Comparison of ENCODE assay signal across 17 cellular contexts in the genomic region with DNA sequence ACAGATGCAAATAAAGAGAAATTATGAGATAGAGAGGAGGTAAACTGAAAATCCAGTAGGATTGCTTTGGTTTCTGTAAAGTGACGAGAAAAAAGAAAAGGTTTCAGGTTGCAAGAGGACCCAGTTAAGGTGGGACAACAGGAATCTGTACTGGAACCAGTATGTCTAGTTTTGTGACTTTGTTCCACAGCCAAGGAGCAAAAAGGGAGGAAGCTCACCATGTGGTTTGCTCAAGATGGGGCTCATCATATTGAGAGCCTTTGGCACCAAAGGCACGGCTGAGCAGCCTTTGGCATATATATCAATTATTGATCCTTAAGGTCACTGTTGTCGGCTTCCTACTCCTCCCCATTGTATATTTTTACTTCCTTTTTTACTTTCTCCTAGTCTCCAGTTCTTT. TPM values are rescaled to one million over a fixed set of nuclear protein-coding genes. Genes with fewer than 3 reads are reported as not detected.
DNase-seq lines count a peak whose midpoint lies in the region; ATAC-seq, FAIRE-seq and TF ChIP-seq lines count a peak whose summit lies in the region.
"Had no signal": no experiment of that assay in that cellular context is flagged by ENCODE, and none has a peak within 500 bp of the region (broad histone marks: within the 10 kb centered on the region; RNA-seq: fewer than 3 reads in every experiment).

No MANE protein-coding gene starts in this region.

- peak overlapping the region; percentile 85 for H3K27ac ChIP-seq in VCaP
- no peak overlapping the region for H3K27ac ChIP-seq in kidney (ENCODE audit: low read depth in 2 of 2, low read length in 2 of 2)
- H3K27ac ChIP-seq: body of pancreas, SK-N-MC had no signal

- ATAC-seq in natural killer cell (no peak), HG03565 (IDR thresholded peaks at IDR 0.05; ENCODE audit: unreplicated experiment) (no peak)
- no peak for ATAC-seq in natural killer cell treated with Interleukin-12 subunit alpha and Interleukin-12 subunit beta and Interleukin-15 and Interleukin-18, amount 100 ng/mL, for 72 hours
- ATAC-seq: body of pancreas had no signal

- H3K4me1 ChIP-seq in kidney (ENCODE audit: control insufficient read depth in 1 of 2, insufficient read depth in 1 of 2, low read depth in 1 of 2, low read length in 2 of 2) = peaks cover 4 to 16% of the 10 kb centered on the region in 2 donors

- no peak overlapping the region for H3K9ac ChIP-seq in kidney (ENCODE audit: low read length in 2 of 2)

- DNase-seq in natural killer cell (no peak), kidney (peak; percentile 1), type B pancreatic cell (ENCODE audit: extremely low spot score, unreplicated experiment) (no peak), DMS153 treated with DMSO at 0.1 percent for 48 hours (lab: John Stamatoyannopoulos, UW; ENCODE audit: unreplicated experiment) (no peak), AML-193 (lab: John Stamatoyannopoulos, UW) (no peak)
- no peak for DNase-seq in natural killer cell treated with Interleukin-12 subunit alpha and Interleukin-12 subunit beta and Interleukin-15 and Interleukin-18, amount 100 ng/mL, for 72 hours (ENCODE audit: low spot score)
- DNase-seq: activated CD4-positive, alpha-beta T cell treated with anti-CD3 and anti-CD28 coated beads, Interleukin-2, amount 10 ng/mL, durations not matched to agents 7 days and 5 days; activated effector memory CD4-positive, alpha-beta T cell treated with Interleukin-2 at 50 U/mL for 16 hours; body of pancreas; dorsolateral prefrontal cortex; naive B cell; NCI-H524 treated with DMSO at 0.1 percent for 48 hours; OCI-M1 had no signal

- FAIRE-seq in kidney (lab: Jason Lieb, UNC) = no peak

- H3K9me3 ChIP-seq in kidney (ENCODE audit: control insufficient read depth in 1 of 2, low read length in 2 of 2) = no peaks in the 10 kb centered on the region
- H3K9me3 ChIP-seq: body of pancreas had no signal

- H3K36me3 ChIP-seq in kidney (ENCODE audit: control insufficient read depth in 1 of 2, insufficient read depth in 2 of 2, low read length in 2 of 2) = no peaks in the 10 kb centered on the region

- intact Hi-C loops in natural killer cell (cut with micrococcal nuclease) = no loop called here
- intact Hi-C loops in kidney (cut with DNase I) = no loop called here

- peaks cover 38 to 47% of the 10 kb centered on the region in 2 donors for H3K4me1 Mint-ChIP-seq in natural killer cell
- peaks cover 32 to 37% of the 10 kb centered on the region in 2 donors for H3K4me1 Mint-ChIP-seq in natural killer cell treated with Interleukin-12 subunit alpha and Interleukin-12 subunit beta and Interleukin-15 and Interleukin-18, amount 100 ng/mL, for 72 hours (ENCODE audit: low read depth in 2 of 2)
- peaks cover 22% of the 10 kb centered on the region for H3K4me1 Mint-ChIP-seq in type B pancreatic cell (ENCODE audit: unreplicated experiment)

- no peaks in the 10 kb centered on the region for H3K27me3 Mint-ChIP-seq in natural killer cell (ENCODE audit: low read depth in 2 of 2)
- no peaks in the 10 kb centered on the region for H3K27me3 Mint-ChIP-seq in natural killer cell treated with Interleukin-12 subunit alpha and Interleukin-12 subunit beta and Interleukin-15 and Interleukin-18, amount 100 ng/mL, for 72 hours
- H3K27me3 Mint-ChIP-seq in type B pancreatic cell = no peaks in the 10 kb centered on the region
- H3K27me3 Mint-ChIP-seq: activated CD4-positive, alpha-beta T cell treated with anti-CD3 and anti-CD28 coated beads, Interleukin-2, amount 10 ng/mL, durations not matched to agents 7 days and 5 days had no signal

- no peaks in the 10 kb centered on the region for H3K9me3 Mint-ChIP-seq in natural killer cell
- H3K9me3 Mint-ChIP-seq in natural killer cell treated with Interleukin-12 subunit alpha and Interleukin-12 subunit beta and Interleukin-15 and Interleukin-18, amount 100 ng/mL, for 72 hours = no peaks in the 10 kb centered on the region
- H3K9me3 Mint-ChIP-seq in type B pancreatic cell = peaks cover 5% of the 10 kb centered on the region
- H3K9me3 Mint-ChIP-seq: activated CD4-positive, alpha-beta T cell treated with anti-CD3 and anti-CD28 coated beads, Interleukin-2, amount 10 ng/mL, durations not matched to agents 7 days and 5 days; naive B cell had no signal

- H3K36me3 Mint-ChIP-seq in natural killer cell (no peaks in the 10 kb centered on the region), type B pancreatic cell (peaks cover 5% of the 10 kb centered on the region)
- peaks cover 8% of the 10 kb centered on the region for H3K36me3 Mint-ChIP-seq in natural killer cell treated with Interleukin-12 subunit alpha and Interleukin-12 subunit beta and Interleukin-15 and Interleukin-18, amount 100 ng/mL, for 72 hours
- H3K36me3 Mint-ChIP-seq: naive B cell had no signal

- no peak overlapping the region for H3K4me3 Mint-ChIP-seq in natural killer cell
- no peak overlapping the region for H3K4me3 Mint-ChIP-seq in natural killer cell treated with Interleukin-12 subunit alpha and Interleukin-12 subunit beta and Interleukin-15 and Interleukin-18, amount 100 ng/mL, for 72 hours
- peak overlapping the region; percentile 38 for H3K4me3 Mint-ChIP-seq in type B pancreatic cell

- H3K27ac Mint-ChIP-seq in natural killer cell (peak overlapping the region; percentile 88 to 90), type B pancreatic cell (peak overlapping the region; percentile 94)
- H3K27ac Mint-ChIP-seq in natural killer cell treated with Interleukin-12 subunit alpha and Interleukin-12 subunit beta and Interleukin-15 and Interleukin-18, amount 100 ng/mL, for 72 hours = peak overlapping the region in 1 of 2 donors; percentile 86
- H3K27ac Mint-ChIP-seq: naive B cell had no signal

- H3K4me3 ChIP-seq in kidney (ENCODE audit: low read length in 2 of 2) = no peak overlapping the region
- H3K4me3 ChIP-seq: body of pancreas, dorsolateral prefrontal cortex, SK-N-MC had no signal

- TF ChIP-seq CTCF in natural killer cell (IDR thresholded peaks at IDR 0.05) (no peak), VCaP (conservative IDR thresholded peaks at IDR 0.05) (no peak), kidney (IDR thresholded peaks at IDR 0.05; ENCODE audit: borderline replicate concordance, extremely low read depth, insufficient read depth) (no peak), type B pancreatic cell (conservative IDR thresholded peaks at IDR 0.05) (no peak)

RNA-seq across cellular contexts. Expression of a gene that starts 1.8 kb away (rescaled TPM):
- 10 to 100 TPM; 70.0 to 74.6 (median 72.3) TPM for total RNA-seq in natural killer cell
- total RNA-seq in natural killer cell treated with Interleukin-12 subunit alpha and Interleukin-12 subunit beta and Interleukin-15 and Interleukin-18, amount 100 ng/mL, for 72 hours = 100 to 1,000 TPM in 1 of 2 donors, 10 to 100 TPM in 1; 87.2 to 106 TPM
- total RNA-seq in kidney = 15.6 TPM
- 6.7 TPM for polyA plus RNA-seq in kidney (ENCODE audit: insufficient read depth, low read depth, low replicate concordance)
- total RNA-seq in type B pancreatic cell (ENCODE audit: low replicate concordance) = 29.7 and 40.7 TPM in 2 replicates

RNA-seq across cellular contexts. Expression of a gene that starts 37.0 kb away (rescaled TPM):
- 10 to 100 TPM; 23.1 to 35.2 (median 30.3) TPM for total RNA-seq in natural killer cell
- total RNA-seq in natural killer cell treated with Interleukin-12 subunit alpha and Interleukin-12 subunit beta and Interleukin-15 and Interleukin-18, amount 100 ng/mL, for 72 hours = 10 to 100 TPM; 44.3 to 60.2 TPM
- 13.8 TPM for total RNA-seq in kidney
- polyA plus RNA-seq in kidney (ENCODE audit: insufficient read depth, low read depth, low replicate concordance) = 15.5 TPM
- total RNA-seq in type B pancreatic cell (ENCODE audit: low replicate concordance) = 13.3 and 15.3 TPM in 2 replicates

RNA-seq across cellular contexts. Expression of a gene that starts 38.2 kb away (rescaled TPM):
- total RNA-seq in natural killer cell (1 to 10 TPM in 1 of 3 donors, under 1 TPM in 1, not detected in 1; 0.66 to 1.3 TPM), kidney (44.7 TPM), type B pancreatic cell (ENCODE audit: low replicate concordance) (27.7 and 86.8 TPM in 2 replicates)
- total RNA-seq in natural killer cell treated with Interleukin-12 subunit alpha and Interleukin-12 subunit beta and Interleukin-15 and Interleukin-18, amount 100 ng/mL, for 72 hours = under 1 TPM; 0.50 to 0.56 TPM
- polyA plus RNA-seq in kidney (ENCODE audit: insufficient read depth, low read depth, low replicate concordance) = 2.9 TPM
- total RNA-seq: temporal lobe had no signal

Comparison
In these comparisons a context has a peak if more than half of its experiments do, and no peak if none do; other contexts are left out.
1. RNA of a gene that starts 38.2 kb away (total RNA-seq): 44.7 TPM in kidney (single experiment) and 27.7 to 86.8 TPM in type B pancreatic cell; 0.66 to 1.3 TPM in natural killer cell and 0.50 to 0.56 TPM in natural killer cell treated with Interleukin-12 subunit alpha and Interleukin-12 subunit beta and Interleukin-15 and Interleukin-18, amount 100 ng/mL, for 72 hours; every median in the first group is over 10 times any median in the second.